Comparison of ENCODE assay signal across 7 cellular contexts in genomic region chr2:74457549-74458131, GRCh38. TPM values are rescaled to one million over a fixed set of nuclear protein-coding genes. Genes with fewer than 3 reads are reported as not detected.
DNase-seq lines count a peak whose midpoint lies in the region; ATAC-seq lines count a peak whose summit lies in the region.

No MANE protein-coding gene starts in this region.

- no peaks in the 10 kb centered on the region for H3K9me3 ChIP-seq in endocrine pancreas (ENCODE audit: control insufficient read depth, low read length)

- no peak overlapping the region for H3K4me3 ChIP-seq in endocrine pancreas (ENCODE audit: control insufficient read depth, insufficient read depth, low read length)

- H3K27me3 Mint-ChIP-seq in naive B cell: no peaks in the 10 kb centered on the region

- peaks cover 47 to 65% (median 58%) of the 10 kb centered on the region in 3 donors for H3K4me1 Mint-ChIP-seq in naive B cell

- peak; percentile 31 for ATAC-seq in GM18868 (IDR thresholded peaks at IDR 0.05; ENCODE audit: unreplicated experiment)
- ATAC-seq in HG02885 (IDR thresholded peaks at IDR 0.05; ENCODE audit: poor library complexity, unreplicated experiment): peak; percentile 35
- ATAC-seq in naive B cell (ENCODE audit: low read depth in 2 of 2): peak; percentile 58 to 60

- peaks cover 0 to 1% (median 0%) of the 10 kb centered on the region in 7 donors for H3K9me3 Mint-ChIP-seq in naive B cell

- no peaks in the 10 kb centered on the region for H3K27me3 ChIP-seq in endocrine pancreas (ENCODE audit: control insufficient read depth, insufficient read depth, low read length)

- DNase-seq in NCI-H2227 (lab: John Stamatoyannopoulos, UW; ENCODE audit: unreplicated experiment): peak; percentile 89
- peak; percentile 72 to 78 for DNase-seq in activated CD8-positive, alpha-beta memory T cell treated with anti-CD3 and anti-CD28 coated beads for 4 hours (ENCODE audit: low read depth in 2 of 2)
- peak; percentile 86 for DNase-seq in naive B cell
- DNase-seq in stimulated activated naive CD4-positive, alpha-beta T cell (lab: John Stamatoyannopoulos, UW): peak; percentile 71 to 95 (median 84)

- peak overlapping the region; percentile 91 for H3K9ac ChIP-seq in endocrine pancreas (ENCODE audit: control insufficient read depth, insufficient read depth, low read length)

- peaks cover 18% of the 10 kb centered on the region for H3K4me1 ChIP-seq in endocrine pancreas (ENCODE audit: control insufficient read depth, insufficient read depth, low read length)

- H3K27ac Mint-ChIP-seq in naive B cell: peak overlapping the region; percentile 98 to 100 (median 100)

- H3K36me3 ChIP-seq in endocrine pancreas (ENCODE audit: control insufficient read depth, insufficient read depth, low read length): no peaks in the 10 kb centered on the region

- H3K4me3 Mint-ChIP-seq in naive B cell: peak overlapping the region; percentile 94 to 100 (median 99)

- H3K36me3 Mint-ChIP-seq in naive B cell: no peaks in the 10 kb centered on the region

RNA-seq across cellular contexts. Expression of gene WBP1, which starts 0.6 kb away (rescaled TPM):
- 10 to 100 TPM; 30.0 to 46.1 (median 41.3) TPM for polyA plus RNA-seq in naive B cell (ENCODE audit: low read depth in 6 of 6)

RNA-seq across cellular contexts. Expression of gene INO80B, which starts 2.8 kb away (rescaled TPM):
- 10 to 100 TPM in 2 of 6 donors, 1 to 10 TPM in 4; 5.5 to 16.5 (median 8.3) TPM for polyA plus RNA-seq in naive B cell (ENCODE audit: low read depth in 6 of 6)

RNA-seq across cellular contexts. Expression of gene MOGS, which starts 7.5 kb away (rescaled TPM):
- 10 to 100 TPM; 26.6 to 42.1 (median 34.5) TPM for polyA plus RNA-seq in naive B cell (ENCODE audit: low read depth in 6 of 6)

RNA-seq across cellular contexts. Expression of gene MRPL53, which starts 14.8 kb away (rescaled TPM):
- polyA plus RNA-seq in naive B cell (ENCODE audit: low read depth in 6 of 6): 100 to 1,000 TPM in 5 of 6 donors, 10 to 100 TPM in 1; 76.6 to 172 (median 136) TPM

RNA-seq across cellular contexts. Expression of gene RTKN, which starts 15.9 kb away (rescaled TPM):
- 1 to 10 TPM in 4 of 6 donors, under 1 TPM in 1, not detected in 1; 0.97 to 2.1 (median 1.7) TPM for polyA plus RNA-seq in naive B cell (ENCODE audit: low read depth in 6 of 6)
